In the genomic region with DNA sequence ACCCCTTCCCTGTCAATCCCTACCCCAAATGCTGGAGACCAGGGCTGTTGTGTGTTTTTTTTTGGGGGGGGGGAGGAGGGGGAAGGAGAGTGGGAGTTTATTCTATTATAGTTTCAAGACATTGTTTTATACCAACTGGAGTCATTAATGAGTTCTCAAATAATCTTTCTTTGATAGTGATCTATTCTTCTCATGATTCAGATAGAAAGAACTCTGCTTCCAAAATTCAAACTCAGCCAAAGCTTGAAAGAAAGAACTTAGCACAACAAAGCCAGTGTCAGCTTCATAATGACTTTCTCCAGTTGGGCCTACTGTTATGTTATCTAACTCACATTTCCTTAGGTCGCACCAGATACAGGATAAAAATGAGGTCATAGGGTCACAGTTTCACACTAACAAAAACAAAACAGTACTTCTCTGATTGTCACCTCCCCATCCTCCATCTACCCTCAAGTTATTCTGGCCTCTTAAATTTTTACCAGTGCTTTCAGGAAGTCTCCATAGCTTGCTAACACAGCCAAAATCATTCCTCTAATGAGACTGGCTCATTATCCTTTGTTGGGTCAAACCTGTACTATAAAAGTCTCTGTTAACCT, we compare ENCODE assay signal across 11 cellular contexts. TPM values are rescaled to one million over a fixed set of nuclear protein-coding genes. Genes with fewer than 3 reads are reported as not detected.
DNase-seq lines count a peak whose midpoint lies in the region; ATAC-seq and TF ChIP-seq lines count a peak whose summit lies in the region.
"Had no signal": no experiment of that assay in that cellular context is flagged by ENCODE, and none has a peak within 500 bp of the region (broad histone marks: within the 10 kb centered on the region; RNA-seq: fewer than 3 reads in every experiment).

No MANE protein-coding gene starts in this region.

- no peaks in the 10 kb centered on the region for H3F3A ChIP-seq in MM.1S (ENCODE audit: insufficient read depth, low read length)

- H3K4me3 ChIP-seq in iPS-20b (ENCODE audit: low read length), result peak overlapping the region; percentile 31; the same call in 1 of the 2 replicates
- no peak overlapping the region for H3K4me3 ChIP-seq in MM.1S (ENCODE audit: low read length)
- H3K4me3 ChIP-seq: A549, BLaER1 had no signal

- H3K9me3 ChIP-seq in iPS-20b (ENCODE audit: insufficient read depth, low read depth, low read length), result no peaks in the 10 kb centered on the region
- H3K9me3 ChIP-seq in MM.1S (replicated peaks; ENCODE audit: insufficient read depth, low read length), result no peaks in the 10 kb centered on the region
- H3K9me3 ChIP-seq: A549, BLaER1 had no signal

- no peaks in the 10 kb centered on the region for H3K9me2 ChIP-seq in MM.1S (replicated peaks; ENCODE audit: insufficient read depth, low read length)

- H3K4me1 ChIP-seq in iPS-20b (ENCODE audit: insufficient read depth, low read length) (peaks cover 3% of the 10 kb centered on the region; the same call in 1 of the 2 replicates), MM.1S (ENCODE audit: low read length) (no peaks in the 10 kb centered on the region)
- H3K4me1 ChIP-seq: A549, BLaER1 had no signal

- H3K36me3 ChIP-seq in iPS-20b (ENCODE audit: insufficient read depth, low read depth, low read length), result no peaks in the 10 kb centered on the region
- H3K36me3 ChIP-seq in MM.1S (replicated peaks; ENCODE audit: insufficient read depth, low read length), result no peaks in the 10 kb centered on the region
- H3K36me3 ChIP-seq: BLaER1 had no signal

- no peaks in the 10 kb centered on the region for H3K79me2 ChIP-seq in MM.1S (ENCODE audit: low read length)

- no peak overlapping the region for H3K27ac Mint-ChIP-seq in WTC11
- H3K27ac Mint-ChIP-seq: CD8-positive, alpha-beta memory T cell had no signal

- peaks cover 43% of the 10 kb centered on the region for H3K4me1 Mint-ChIP-seq in WTC11

- ATAC-seq in WTC11, result 0 out of 2 replicates have a peak, but pooled peaks have one; percentile 8
- ATAC-seq in HG03439 (IDR thresholded peaks at IDR 0.05; ENCODE audit: unreplicated experiment), result no peak
- ATAC-seq: A549 had no signal

- H3K27ac ChIP-seq in iPS-20b (ENCODE audit: low read length) (no peak overlapping the region), MM.1S (ENCODE audit: low read length) (no peak overlapping the region)
- H3K27ac ChIP-seq: A549, BLaER1 had no signal

- TF ChIP-seq CTCF in WTC11 (IDR thresholded peaks at IDR 0.05) (no peak), MM.1S (IDR thresholded peaks at IDR 0.05; ENCODE audit: low read length) (no peak)

- no peak overlapping the region for H3K4me2 ChIP-seq in MM.1S (ENCODE audit: low read depth, low read length)
- H3K4me2 ChIP-seq: A549, BLaER1 had no signal

- CTCF ChIA-PET in WTC11 (lab: Charles Lee), result interaction anchor here (1.2 kb wide), 1 partner anchor 97 kb away, joined by 5 read pairs; no protein-coding TSS in a partner anchor

- H3K36me3 Mint-ChIP-seq in WTC11, result no peaks in the 10 kb centered on the region
- H3K36me3 Mint-ChIP-seq: CD8-positive, alpha-beta memory T cell had no signal

- H3K9me3 Mint-ChIP-seq in WTC11, result peaks cover 4% of the 10 kb centered on the region
- H3K9me3 Mint-ChIP-seq: CD8-positive, alpha-beta memory T cell; H9 had no signal

- no peak overlapping the region for H3K4me3 Mint-ChIP-seq in WTC11
- H3K4me3 Mint-ChIP-seq: CD8-positive, alpha-beta memory T cell had no signal

- H3K9ac ChIP-seq in iPS-20b (ENCODE audit: low read depth, low read length) (no peak overlapping the region), MM.1S (ENCODE audit: low read length) (no peak overlapping the region)
- H3K9ac ChIP-seq: BLaER1 had no signal

- H3K27me3 Mint-ChIP-seq in WTC11 (ENCODE audit: low read depth), result no peaks in the 10 kb centered on the region; the same call in 1 of the 2 replicates

- DNase-seq in OCI-M1 (lab: John Stamatoyannopoulos, UW) (peak; percentile 35), WTC11 (ENCODE audit: low spot score) (no peak), COLO668 (lab: John Stamatoyannopoulos, UW; ENCODE audit: unreplicated experiment) (no peak), MM.1S (no peak)
- DNase-seq: CD8-positive, alpha-beta memory T cell; DMS53; H9 had no signal

- POLR2A ChIA-PET in WTC11 (lab: Charles Lee), result no interaction called here

- no peaks in the 10 kb centered on the region for H4K20me1 ChIP-seq in MM.1S (ENCODE audit: insufficient read depth, low read length)
- H4K20me1 ChIP-seq: BLaER1 had no signal

- H2AFZ ChIP-seq in MM.1S (ENCODE audit: low read length), result no peak overlapping the region

- H3K27me3 ChIP-seq in iPS-20b (ENCODE audit: insufficient read depth, low read length), result peaks cover 13% of the 10 kb centered on the region
- no peaks in the 10 kb centered on the region for H3K27me3 ChIP-seq in MM.1S (replicated peaks; ENCODE audit: insufficient read depth, low read length)
- H3K27me3 ChIP-seq: BLaER1 had no signal

TF ChIP-seq in WTC11, 78 proteins besides CTCF, POLR2A, EP300 and RAD21 (continues in another document):
- TF ChIP-seq FOXK1 (CRISPR knock-in tag; IDR thresholded peaks at IDR 0.05) (no peak), STAT6 (CRISPR knock-in tag; conservative IDR thresholded peaks at IDR 0.05; ENCODE audit: low read depth) (no peak), CREB1 (CRISPR knock-in tag; IDR thresholded peaks at IDR 0.05) (no peak), ZNF121 (CRISPR knock-in tag; IDR thresholded peaks at IDR 0.05) (no peak), JAZF1 (CRISPR knock-in tag; IDR thresholded peaks at IDR 0.05) (no peak), FOXP1 (CRISPR knock-in tag; IDR thresholded peaks at IDR 0.05; ENCODE audit: borderline replicate concordance) (no peak), ZNF423 (CRISPR knock-in tag; IDR thresholded peaks at IDR 0.05) (no peak)
- TF ChIP-seq, protein P1, sequence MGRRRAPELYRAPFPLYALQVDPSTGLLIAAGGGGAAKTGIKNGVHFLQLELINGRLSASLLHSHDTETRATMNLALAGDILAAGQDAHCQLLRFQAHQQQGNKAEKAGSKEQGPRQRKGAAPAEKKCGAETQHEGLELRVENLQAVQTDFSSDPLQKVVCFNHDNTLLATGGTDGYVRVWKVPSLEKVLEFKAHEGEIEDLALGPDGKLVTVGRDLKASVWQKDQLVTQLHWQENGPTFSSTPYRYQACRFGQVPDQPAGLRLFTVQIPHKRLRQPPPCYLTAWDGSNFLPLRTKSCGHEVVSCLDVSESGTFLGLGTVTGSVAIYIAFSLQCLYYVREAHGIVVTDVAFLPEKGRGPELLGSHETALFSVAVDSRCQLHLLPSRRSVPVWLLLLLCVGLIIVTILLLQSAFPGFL (CRISPR knock-in tag; IDR thresholded peaks at IDR 0.05; ENCODE audit: borderline replicate concordance), result no peak
- TF ChIP-seq, protein P2, sequence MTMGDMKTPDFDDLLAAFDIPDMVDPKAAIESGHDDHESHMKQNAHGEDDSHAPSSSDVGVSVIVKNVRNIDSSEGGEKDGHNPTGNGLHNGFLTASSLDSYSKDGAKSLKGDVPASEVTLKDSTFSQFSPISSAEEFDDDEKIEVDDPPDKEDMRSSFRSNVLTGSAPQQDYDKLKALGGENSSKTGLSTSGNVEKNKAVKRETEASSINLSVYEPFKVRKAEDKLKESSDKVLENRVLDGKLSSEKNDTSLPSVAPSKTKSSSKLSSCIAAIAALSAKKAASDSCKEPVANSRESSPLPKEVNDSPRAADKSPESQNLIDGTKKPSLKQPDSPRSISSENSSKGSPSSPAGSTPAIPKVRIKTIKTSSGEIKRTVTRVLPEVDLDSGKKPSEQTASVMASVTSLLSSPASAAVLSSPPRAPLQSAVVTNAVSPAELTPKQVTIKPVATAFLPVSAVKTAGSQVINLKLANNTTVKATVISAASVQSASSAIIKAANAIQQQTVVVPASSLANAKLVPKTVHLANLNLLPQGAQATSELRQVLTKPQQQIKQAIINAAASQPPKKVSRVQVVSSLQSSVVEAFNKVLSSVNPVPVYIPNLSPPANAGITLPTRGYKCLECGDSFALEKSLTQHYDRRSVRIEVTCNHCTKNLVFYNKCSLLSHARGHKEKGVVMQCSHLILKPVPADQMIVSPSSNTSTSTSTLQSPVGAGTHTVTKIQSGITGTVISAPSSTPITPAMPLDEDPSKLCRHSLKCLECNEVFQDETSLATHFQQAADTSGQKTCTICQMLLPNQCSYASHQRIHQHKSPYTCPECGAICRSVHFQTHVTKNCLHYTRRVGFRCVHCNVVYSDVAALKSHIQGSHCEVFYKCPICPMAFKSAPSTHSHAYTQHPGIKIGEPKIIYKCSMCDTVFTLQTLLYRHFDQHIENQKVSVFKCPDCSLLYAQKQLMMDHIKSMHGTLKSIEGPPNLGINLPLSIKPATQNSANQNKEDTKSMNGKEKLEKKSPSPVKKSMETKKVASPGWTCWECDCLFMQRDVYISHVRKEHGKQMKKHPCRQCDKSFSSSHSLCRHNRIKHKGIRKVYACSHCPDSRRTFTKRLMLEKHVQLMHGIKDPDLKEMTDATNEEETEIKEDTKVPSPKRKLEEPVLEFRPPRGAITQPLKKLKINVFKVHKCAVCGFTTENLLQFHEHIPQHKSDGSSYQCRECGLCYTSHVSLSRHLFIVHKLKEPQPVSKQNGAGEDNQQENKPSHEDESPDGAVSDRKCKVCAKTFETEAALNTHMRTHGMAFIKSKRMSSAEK (CRISPR knock-in tag; IDR thresholded peaks at IDR 0.05; ENCODE audit: borderline replicate concordance), result no peak

RNA-seq across cellular contexts. Expression of gene MAP3K7, which starts 19.0 kb away (rescaled TPM):
- total RNA-seq in WTC11 (2021), result 32.2 to 36.7 TPM (median 34.8 TPM) in 3 replicates
